8 cellular contexts compared by ENCODE assay signal in genomic region chr14:59161571-59162175, GRCh38. TPM values are rescaled to one million over a fixed set of nuclear protein-coding genes. Genes with fewer than 3 reads are reported as not detected.
DNase-seq lines count a peak whose midpoint lies in the region; ATAC-seq and TF ChIP-seq lines count a peak whose summit lies in the region.

No MANE protein-coding gene starts in this region.

- H3K27ac ChIP-seq in heart left ventricle, result peak overlapping the region in 2 of 12 donors; percentile 13 to 31

- TF ChIP-seq POLR2A in heart left ventricle (IDR thresholded peaks at IDR 0.05), result no peak

- no peak overlapping the region; the same call in 1 of the 2 replicates for H3K27ac Mint-ChIP-seq in HFFc6
- no peak overlapping the region for H3K27ac Mint-ChIP-seq in stimulated activated memory B cell treated with anti-CD40 and anti-IgM and Interleukin-4, amounts not matched to agents 10 μg/mL and 1 μg/mL and 100 μg/mL, for 72 hours

- peaks cover 22% of the 10 kb centered on the region for H3K27me3 Mint-ChIP-seq in HFFc6 (ENCODE audit: insufficient read depth)
- H3K27me3 Mint-ChIP-seq in stimulated activated memory B cell treated with anti-CD40 and anti-IgM and Interleukin-4, amounts not matched to agents 10 μg/mL and 1 μg/mL and 100 μg/mL, for 72 hours, result no peaks in the 10 kb centered on the region

- H3K36me3 ChIP-seq in heart left ventricle, result no peaks in the 10 kb centered on the region

- 47 to 61% (median 59%) methylated on average over 7 of the region's 7 CpGs for WGBS in heart left ventricle, 4 donors

- peaks cover 0 to 23% (median 7%) of the 10 kb centered on the region in 12 donors for H3K4me1 ChIP-seq in heart left ventricle

- H3K9me3 Mint-ChIP-seq in HFFc6, result no peaks in the 10 kb centered on the region
- H3K9me3 Mint-ChIP-seq in stimulated activated memory B cell treated with anti-CD40 and anti-IgM and Interleukin-4, amounts not matched to agents 10 μg/mL and 1 μg/mL and 100 μg/mL, for 72 hours, result peaks cover 3% of the 10 kb centered on the region

- TF ChIP-seq CTCF in HFFc6 (IDR thresholded peaks at IDR 0.05) (no peak), heart left ventricle (IDR thresholded peaks at IDR 0.05) (no peak)

- H3K9me3 ChIP-seq in heart left ventricle, result peaks cover 0 to 4% (median 0%) of the 10 kb centered on the region in 12 donors

- H3K4me3 ChIP-seq in heart left ventricle, result peak overlapping the region in 4 of 12 donors; percentile 6 to 40 (median 26)

- peak in 3 of 4 donors; percentile 64 to 81 (median 71) for ATAC-seq in heart left ventricle
- ATAC-seq in stimulated activated memory B cell treated with anti-CD40 and anti-IgM and Interleukin-4, amounts not matched to agents 10 μg/mL and 1 μg/mL and 100 μg/mL, for 72 hours, result peak; percentile 55
- no peak for ATAC-seq in HG03097 (IDR thresholded peaks at IDR 0.05; ENCODE audit: low FRiP score, unreplicated experiment)

- peak overlapping the region; percentile 50 for H3K4me3 Mint-ChIP-seq in HFFc6
- H3K4me3 Mint-ChIP-seq in stimulated activated memory B cell treated with anti-CD40 and anti-IgM and Interleukin-4, amounts not matched to agents 10 μg/mL and 1 μg/mL and 100 μg/mL, for 72 hours, result no peak overlapping the region

- intact Hi-C loops in heart left ventricle (cut with DNase I), result no loop called here

- peak; percentile 28 for DNase-seq in COLO829 (ENCODE audit: low spot score)
- DNase-seq in HFFc6, result peak; percentile 61
- peak; percentile 28 for DNase-seq in SW480 (ENCODE audit: low spot score)
- DNase-seq in heart left ventricle, result peak in 2 of 5 donors; percentile 11 to 28
- DNase-seq in NCI-H2081 treated with DMSO at 0.1 percent for 48 hours (lab: John Stamatoyannopoulos, UW), result no peak
- no peak for DNase-seq in activated CD4-positive, alpha-beta T cell treated with anti-CD3 and anti-CD28 coated beads, Interleukin-2, amount 50 U/mL, for 4 hours

- H3K4me1 Mint-ChIP-seq in HFFc6 (ENCODE audit: low read depth), result peaks cover 12% of the 10 kb centered on the region
- H3K4me1 Mint-ChIP-seq in stimulated activated memory B cell treated with anti-CD40 and anti-IgM and Interleukin-4, amounts not matched to agents 10 μg/mL and 1 μg/mL and 100 μg/mL, for 72 hours, result no peaks in the 10 kb centered on the region

- H3K36me3 Mint-ChIP-seq in HFFc6 (ENCODE audit: low read depth), result peaks cover 4% of the 10 kb centered on the region; the same call in 1 of the 2 replicates
- H3K36me3 Mint-ChIP-seq in stimulated activated memory B cell treated with anti-CD40 and anti-IgM and Interleukin-4, amounts not matched to agents 10 μg/mL and 1 μg/mL and 100 μg/mL, for 72 hours, result peaks cover 5% of the 10 kb centered on the region

- H3K27me3 ChIP-seq in heart left ventricle, result no peaks in the 10 kb centered on the region

RNA-seq across cellular contexts. Expression of gene DAAM1, which starts 26.8 kb away (rescaled TPM):
- 10 to 100 TPM in 2 of 6 experiments, 1 to 10 TPM in 4; 7.5 to 12.2 (median 8.6) TPM for total RNA-seq in HFFc6 (2021; fragmentation: NEBNext Ultra II Directional; extraction: Animal tissue kit (Norgen Biotek cat#: 25700))
- 10 to 100 TPM; 35.1 to 92.6 (median 68.4) TPM for total RNA-seq in heart left ventricle
- polyA plus RNA-seq in heart left ventricle, result 10 to 100 TPM; 18.2 to 58.3 TPM

Comparison
In these comparisons a context has a peak if more than half of its experiments do, and no peak if none do; other contexts are left out.
1. DNase-seq: peak in COLO829 (single experiment), HFFc6 (single experiment) and SW480 (single experiment); none in NCI-H2081 treated with DMSO at 0.1 percent for 48 hours (single experiment) and activated CD4-positive, alpha-beta T cell treated with anti-CD3 and anti-CD28 coated beads, Interleukin-2, amount 50 U/mL, for 4 hours (0 of 2).